8 cellular contexts compared by ENCODE assay signal in genomic region chr2:222861411-222862067, GRCh38. TPM values are rescaled to one million over a fixed set of nuclear protein-coding genes. Genes with fewer than 3 reads are reported as not detected.
DNase-seq lines count a peak whose midpoint lies in the region; ATAC-seq and TF ChIP-seq lines count a peak whose summit lies in the region.

No MANE protein-coding gene starts in this region.

- DNase-seq in Caco-2 = no peak
- peak; percentile 2 to 19 for DNase-seq in activated CD8-positive, alpha-beta memory T cell treated with anti-CD3 and anti-CD28 coated beads for 1 hour (ENCODE audit: extremely low read depth in 1 of 2, low read depth in 1 of 2)
- DNase-seq in epithelial cell of prostate (ENCODE audit: low read depth, low spot score) = no peak
- peak; percentile 64 for DNase-seq in natural killer cell treated with Interleukin-12 subunit alpha and Interleukin-12 subunit beta and Interleukin-15 and Interleukin-18, amount 100 ng/mL, for 72 hours (ENCODE audit: low spot score)
- DNase-seq in testis = peak; percentile 42
- no peak for DNase-seq in NCI-H128 (lab: John Stamatoyannopoulos, UW; ENCODE audit: unreplicated experiment)

- peaks cover 15% of the 10 kb centered on the region for H3K4me1 Mint-ChIP-seq in Caco-2 (ENCODE audit: low read depth, unreplicated experiment)
- peaks cover 3 to 9% of the 10 kb centered on the region in 2 donors for H3K4me1 Mint-ChIP-seq in natural killer cell treated with Interleukin-12 subunit alpha and Interleukin-12 subunit beta and Interleukin-15 and Interleukin-18, amount 100 ng/mL, for 72 hours (ENCODE audit: low read depth in 2 of 2)

- H3K4me1 ChIP-seq in Caco-2 (peaks cover 51% of the 10 kb centered on the region), testis (peaks cover 35% of the 10 kb centered on the region)

- POLR2A ChIA-PET in Caco-2 (lab: Charles Lee) = interaction anchor here (1.1 to 1.8 kb wide), 5 partner anchors 15 to 152 kb away, joined by 3 to 8 read pairs (median 4); no protein-coding TSS in a partner anchor

- no TSS peak for BruUV-seq in Caco-2 (replicated peaks; lab: Mats Ljungman, UMichigan)

- H3K36me3 ChIP-seq in Caco-2 (ENCODE audit: control insufficient read depth, insufficient read depth, low read length) = no peaks in the 10 kb centered on the region
- no peaks in the 10 kb centered on the region for H3K36me3 ChIP-seq in KOPT-K1 (ENCODE audit: insufficient read depth, low read length)
- H3K36me3 ChIP-seq in testis (ENCODE audit: low read depth, missing control alignments) = no peaks in the 10 kb centered on the region

- no peaks in the 10 kb centered on the region for H3K9me3 Mint-ChIP-seq in Caco-2 (ENCODE audit: unreplicated experiment)
- H3K9me3 Mint-ChIP-seq in natural killer cell treated with Interleukin-12 subunit alpha and Interleukin-12 subunit beta and Interleukin-15 and Interleukin-18, amount 100 ng/mL, for 72 hours = no peaks in the 10 kb centered on the region

- H3K4me3 ChIP-seq in Caco-2 (ENCODE audit: low read depth, low read length) = peak overlapping the region; percentile 99
- peak overlapping the region; percentile 77 to 98 for H3K4me3 ChIP-seq in testis

- H3K9me3 ChIP-seq in Caco-2 (no peaks in the 10 kb centered on the region), KOPT-K1 (ENCODE audit: insufficient read depth, low read length, poor library complexity, severe bottlenecking) (no peaks in the 10 kb centered on the region), testis (no peaks in the 10 kb centered on the region)

- ATAC-seq in GM21528 (IDR thresholded peaks at IDR 0.05; ENCODE audit: low FRiP score, unreplicated experiment) = peak; percentile 46
- peak; percentile 60 to 78 for ATAC-seq in natural killer cell treated with Interleukin-12 subunit alpha and Interleukin-12 subunit beta and Interleukin-15 and Interleukin-18, amount 100 ng/mL, for 72 hours

- H3K27me3 ChIP-seq in Caco-2 (replicated peaks; ENCODE audit: control insufficient read depth, insufficient read depth, low read length) (no peaks in the 10 kb centered on the region; the same call in 1 of the 2 replicates), testis (no peaks in the 10 kb centered on the region)

- H3K27ac ChIP-seq in KOPT-K1 (ENCODE audit: low read depth, low read length, poor library complexity, severe bottlenecking) (peak overlapping the region; percentile 81), epithelial cell of prostate (peak overlapping the region; percentile 82), testis (peak overlapping the region; percentile 73 to 96)

- H3K27ac Mint-ChIP-seq in Caco-2 (ENCODE audit: unreplicated experiment) = peak overlapping the region; percentile 78
- no peak overlapping the region for H3K27ac Mint-ChIP-seq in natural killer cell treated with Interleukin-12 subunit alpha and Interleukin-12 subunit beta and Interleukin-15 and Interleukin-18, amount 100 ng/mL, for 72 hours

- H3K36me3 Mint-ChIP-seq in Caco-2 (ENCODE audit: insufficient read depth, unreplicated experiment) = peaks cover 6% of the 10 kb centered on the region
- H3K36me3 Mint-ChIP-seq in natural killer cell treated with Interleukin-12 subunit alpha and Interleukin-12 subunit beta and Interleukin-15 and Interleukin-18, amount 100 ng/mL, for 72 hours = no peaks in the 10 kb centered on the region

- no peaks in the 10 kb centered on the region for H3K27me3 Mint-ChIP-seq in Caco-2 (ENCODE audit: insufficient read depth, unreplicated experiment)
- H3K27me3 Mint-ChIP-seq in natural killer cell treated with Interleukin-12 subunit alpha and Interleukin-12 subunit beta and Interleukin-15 and Interleukin-18, amount 100 ng/mL, for 72 hours = peaks cover 5 to 9% of the 10 kb centered on the region in 2 donors

- no peak for TF ChIP-seq POLR2A in testis (IDR thresholded peaks at IDR 0.05)

- 0 to 1% methylated on average over 29 to 34 of the region's 42 CpGs for WGBS in testis, 2 donors

- intact Hi-C loops in Caco-2 (cut with micrococcal nuclease; ENCODE audit: unreplicated experiment) (loop anchor here (1.0 to 5.0 kb wide), 4 partner anchors 42 to 169 kb away; no protein-coding TSS in a partner anchor), testis (cut with DNase I; ENCODE audit: low total_unique reads) (no loop called here)

- TF ChIP-seq CTCF in Caco-2 (IDR thresholded peaks at IDR 0.05; ENCODE audit: insufficient read depth in 1 of 2, low read depth in 1 of 2, low read length in 1 of 2, severe bottlenecking in 1 of 2, unreplicated experiment in 1 of 2) = peak; percentile 0 to 8
- peak in 1 of 3 experiments; percentile 2 for TF ChIP-seq CTCF in testis (IDR thresholded peaks at IDR 0.05)

- H3K4me3 Mint-ChIP-seq in Caco-2 (ENCODE audit: unreplicated experiment) = no peak overlapping the region
- no peak overlapping the region for H3K4me3 Mint-ChIP-seq in natural killer cell treated with Interleukin-12 subunit alpha and Interleukin-12 subunit beta and Interleukin-15 and Interleukin-18, amount 100 ng/mL, for 72 hours

- CTCF ChIA-PET in Caco-2 (lab: Charles Lee) = interaction anchor here (0.6 to 2.2 kb wide), 11 partner anchors 34 to 171 kb away, joined by 3 to 30 read pairs (median 4); no protein-coding TSS in a partner anchor

RNA-seq across cellular contexts. Expression of gene ACSL3, which starts 0.7 kb away (rescaled TPM):
- total RNA-seq in Caco-2 (2022) (181 and 185 TPM in 2 replicates), testis (10 to 100 TPM; 87.4 to 96.6 TPM)
- total RNA-seq in natural killer cell treated with Interleukin-12 subunit alpha and Interleukin-12 subunit beta and Interleukin-15 and Interleukin-18, amount 100 ng/mL, for 72 hours = 10 to 100 TPM; 48.5 to 52.8 TPM
- polyA plus RNA-seq in testis (ENCODE audit: insufficient read depth, low read depth, low replicate concordance) = 66.7 TPM

Comparison
In these comparisons a context has a peak if more than half of its experiments do, and no peak if none do; other contexts are left out.
1. DNase-seq: peak in activated CD8-positive, alpha-beta memory T cell treated with anti-CD3 and anti-CD28 coated beads for 1 hour (2 of 2), natural killer cell treated with Interleukin-12 subunit alpha and Interleukin-12 subunit beta and Interleukin-15 and Interleukin-18, amount 100 ng/mL, for 72 hours (single experiment) and testis (single experiment); none in Caco-2 (0 of 2), epithelial cell of prostate (single experiment) and NCI-H128 (single experiment).
2. Peak in every context shown above with its lines, with median percentiles within 50 percentile points of each other: H3K27ac ChIP-seq.